In genomic region chr17:73643846-73644144, GRCh38 we compare ENCODE assay signal across 8 cellular contexts. TPM values are rescaled to one million over a fixed set of nuclear protein-coding genes. Genes with fewer than 3 reads are reported as not detected.
DNase-seq lines count a peak whose midpoint lies in the region; ATAC-seq and TF ChIP-seq lines count a peak whose summit lies in the region.

No MANE protein-coding gene starts in this region.

- peaks cover 3% of the 10 kb centered on the region for H3K4me1 Mint-ChIP-seq in T-helper 2 cell treated with Interferon-gamma antibody and Interleukin-4, amounts not matched to agents 5 μg/mL and 100 μg/mL, for 36 hours (ENCODE audit: low read depth)
- H3K4me1 Mint-ChIP-seq in activated naive CD8-positive, alpha-beta T cell treated with anti-CD3 and anti-CD28 coated beads, Interleukin-2, amount 50 U/mL, for 24 hours, result peaks cover 22% of the 10 kb centered on the region

- H3K36me3 Mint-ChIP-seq in T-helper 2 cell treated with Interferon-gamma antibody and Interleukin-4, amounts not matched to agents 5 μg/mL and 100 μg/mL, for 36 hours (ENCODE audit: low read depth), result no peaks in the 10 kb centered on the region
- no peaks in the 10 kb centered on the region for H3K36me3 Mint-ChIP-seq in activated naive CD8-positive, alpha-beta T cell treated with anti-CD3 and anti-CD28 coated beads, Interleukin-2, amount 50 U/mL, for 24 hours (ENCODE audit: low read depth)

- peak overlapping the region; percentile 74 for H3K4me3 Mint-ChIP-seq in T-helper 2 cell treated with Interferon-gamma antibody and Interleukin-4, amounts not matched to agents 5 μg/mL and 100 μg/mL, for 36 hours
- H3K4me3 Mint-ChIP-seq in activated naive CD8-positive, alpha-beta T cell treated with anti-CD3 and anti-CD28 coated beads, Interleukin-2, amount 50 U/mL, for 24 hours, result peak overlapping the region; percentile 77

- H3K36me3 ChIP-seq in lung (ENCODE audit: control insufficient read depth in 2 of 2, insufficient read depth in 2 of 2, low read length in 2 of 2) (no peaks in the 10 kb centered on the region), stomach (no peaks in the 10 kb centered on the region)

- no peak for DNase-seq in T-helper 2 cell treated with Interferon-gamma antibody and Interleukin-4, amounts not matched to agents 5 μg/mL and 100 μg/mL, for 36 hours (ENCODE audit: low spot score)
- DNase-seq in T-helper 2 cell, result no peak
- DNase-seq in activated naive CD8-positive, alpha-beta T cell treated with anti-CD3 and anti-CD28 coated beads, Interleukin-2, amount 50 U/mL, for 24 hours, result no peak
- no peak for DNase-seq in lung (ENCODE audit: low spot score)
- no peak for DNase-seq in stomach
- DNase-seq in KG1 (lab: John Stamatoyannopoulos, UW), result no peak
- DNase-seq in DMS53 (lab: John Stamatoyannopoulos, UW), result no peak
- no peak for DNase-seq in NCI-H446 treated with DMSO at 0.1 percent for 48 hours (lab: John Stamatoyannopoulos, UW)

- peak overlapping the region; percentile 3 for H3K4me3 ChIP-seq in lung
- H3K4me3 ChIP-seq in stomach, result peak overlapping the region; percentile 45 to 58 (median 49)

- no peaks in the 10 kb centered on the region for H3K27me3 ChIP-seq in lung (ENCODE audit: control insufficient read depth, insufficient read depth)
- peaks cover 5 to 98% (median 69%) of the 10 kb centered on the region in 3 donors for H3K27me3 ChIP-seq in stomach

- no peaks in the 10 kb centered on the region for H3K9me3 Mint-ChIP-seq in T-helper 2 cell treated with Interferon-gamma antibody and Interleukin-4, amounts not matched to agents 5 μg/mL and 100 μg/mL, for 36 hours
- no peaks in the 10 kb centered on the region for H3K9me3 Mint-ChIP-seq in activated naive CD8-positive, alpha-beta T cell treated with anti-CD3 and anti-CD28 coated beads, Interleukin-2, amount 50 U/mL, for 24 hours

- H3K27me3 Mint-ChIP-seq in T-helper 2 cell treated with Interferon-gamma antibody and Interleukin-4, amounts not matched to agents 5 μg/mL and 100 μg/mL, for 36 hours (ENCODE audit: low read depth), result peaks cover 62% of the 10 kb centered on the region
- H3K27me3 Mint-ChIP-seq in activated naive CD8-positive, alpha-beta T cell treated with anti-CD3 and anti-CD28 coated beads, Interleukin-2, amount 50 U/mL, for 24 hours, result peaks cover 7% of the 10 kb centered on the region

- H3K27ac Mint-ChIP-seq in T-helper 2 cell treated with Interferon-gamma antibody and Interleukin-4, amounts not matched to agents 5 μg/mL and 100 μg/mL, for 36 hours, result no peak overlapping the region
- H3K27ac Mint-ChIP-seq in activated naive CD8-positive, alpha-beta T cell treated with anti-CD3 and anti-CD28 coated beads, Interleukin-2, amount 50 U/mL, for 24 hours, result peak overlapping the region; percentile 56

- no peak for TF ChIP-seq EP300 in stomach (IDR thresholded peaks at IDR 0.05)

- H3K9me3 ChIP-seq in lung (ENCODE audit: control insufficient read depth in 2 of 2, insufficient read depth in 1 of 2, low read length in 1 of 2), result no peaks in the 10 kb centered on the region
- H3K9me3 ChIP-seq in stomach, result no peaks in the 10 kb centered on the region

- 0 to 1% methylated on average over 10 to 13 of the region's 13 CpGs for WGBS in lung, 2 donors
- WGBS in stomach, 5 donors, result 0 to 4% (median 1%) methylated on average over 2 to 13 of the region's 13 CpGs

- no peak for TF ChIP-seq CTCF in lung (IDR thresholded peaks at IDR 0.05; ENCODE audit: control extremely low read depth, extremely low read depth)
- TF ChIP-seq CTCF in stomach (IDR thresholded peaks at IDR 0.05), result no peak

- TF ChIP-seq POLR2A in stomach (IDR thresholded peaks at IDR 0.05), result no peak

- peaks cover 0 to 8% of the 10 kb centered on the region in 2 donors for H3K4me1 ChIP-seq in lung (ENCODE audit: control insufficient read depth in 2 of 2, insufficient read depth in 2 of 2, low read length in 2 of 2)
- peaks cover 24 to 37% (median 27%) of the 10 kb centered on the region in 4 donors for H3K4me1 ChIP-seq in stomach

- intact Hi-C loops in stomach (cut with DNase I; ENCODE audit: low total_unique reads), result no loop called here

- no peak for ATAC-seq in activated naive CD8-positive, alpha-beta T cell treated with anti-CD3 and anti-CD28 coated beads, Interleukin-2, amount 50 U/mL, for 24 hours
- ATAC-seq in lung (ENCODE audit: insufficient read depth, low FRiP score), result no peak

- H3K27ac ChIP-seq in lung (ENCODE audit: low read depth in 1 of 2, low read length in 1 of 2) (no peak overlapping the region), stomach (peak overlapping the region in 2 of 5 donors; percentile 18 to 65)

RNA-seq across cellular contexts. Expression of gene SDK2, which starts 0.5 kb away (rescaled TPM):
- 10 to 100 TPM in 1 of 2 donors, 1 to 10 TPM in 1; 7.2 to 41.7 TPM for total RNA-seq in lung
- polyA plus RNA-seq in lung, result 1 to 10 TPM in 1 of 2 donors, under 1 TPM in 1; 0.91 to 1.5 TPM
- total RNA-seq in stomach, result 1 to 10 TPM in 3 of 5 donors, under 1 TPM in 1, not detected in 1; under 0.01 to 9.6 (median 1.2) TPM
- polyA plus RNA-seq in stomach, result under 1 TPM; 0.15 to 0.44 (median 0.38) TPM
